17 cellular contexts compared by ENCODE assay signal in the genomic region with DNA sequence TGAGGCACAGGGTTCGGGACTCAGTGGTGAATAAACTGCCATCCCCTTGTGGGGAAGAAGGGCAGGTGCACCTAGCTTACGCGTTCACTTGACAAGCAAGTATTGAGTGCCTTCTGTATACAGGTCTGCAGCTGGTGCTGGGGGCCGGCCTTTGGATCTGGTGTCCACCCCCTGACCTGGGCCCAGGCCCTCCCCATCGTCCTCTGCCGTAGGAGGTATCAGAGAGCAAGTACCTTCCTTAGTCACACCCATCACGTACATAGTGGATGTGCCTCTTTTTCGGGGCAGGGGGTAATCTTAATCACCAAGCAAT. TPM values are rescaled to one million over a fixed set of nuclear protein-coding genes. Genes with fewer than 3 reads are reported as not detected.
DNase-seq lines count a peak whose midpoint lies in the region; ATAC-seq, FAIRE-seq and TF ChIP-seq lines count a peak whose summit lies in the region.
"Had no signal": no experiment of that assay in that cellular context is flagged by ENCODE, and none has a peak within 500 bp of the region (broad histone marks: within the 10 kb centered on the region; RNA-seq: fewer than 3 reads in every experiment).

No MANE protein-coding gene starts in this region.

- H3K9ac ChIP-seq in K562 (ENCODE audit: insufficient read depth in 1 of 2, low read depth in 2 of 2, low read length in 2 of 2) (no peak overlapping the region), neuronal stem cell (ENCODE audit: low read depth, low read length, poor library complexity) (peak overlapping the region; percentile 38)

- H2BK15ac ChIP-seq in neuronal stem cell (ENCODE audit: low read length), result peak overlapping the region; percentile 60

- peaks cover 14 to 25% of the 10 kb centered on the region in 2 experiments for H3K4me1 ChIP-seq in K562 (replicated peaks in 1 of 2; ENCODE audit: control insufficient read depth in 2 of 2, insufficient read depth in 2 of 2, low read length in 2 of 2)
- H3K4me1 ChIP-seq in neuronal stem cell (ENCODE audit: control insufficient read depth in 2 of 2, insufficient read depth in 1 of 2, low read depth in 1 of 2, low read length in 2 of 2), result peaks cover 0 to 2% of the 10 kb centered on the region in 2 donors
- no peaks in the 10 kb centered on the region for H3K4me1 ChIP-seq in upper lobe of right lung

- FAIRE-seq in K562 (lab: Jason Lieb, UNC), result no peak
- FAIRE-seq: H54 had no signal

- peak overlapping the region; percentile 45 for H2BK5ac ChIP-seq in neuronal stem cell (ENCODE audit: low read length)

- H2BK120ac ChIP-seq in neuronal stem cell (ENCODE audit: low read depth, low read length), result peak overlapping the region; percentile 38

- H3K4ac ChIP-seq in neuronal stem cell (ENCODE audit: low read length), result no peak overlapping the region

- TF ChIP-seq EP300 in K562 (IDR thresholded peaks at IDR 0.05; ENCODE audit: low read length), result no peak

- POLR2A ChIA-PET in K562 (lab: Yijun Ruan, JAX), result interaction anchor here (0.6 kb wide), 1 partner anchor 21 kb away, joined by 3 read pairs; no protein-coding TSS in a partner anchor

- H3K27ac ChIP-seq in K562 (ENCODE audit: extremely low read depth, low read depth, low read length) (no peak overlapping the region), neuronal stem cell (replicated peaks; ENCODE audit: low read length) (no peak overlapping the region), upper lobe of right lung (no peak overlapping the region)
- H3K27ac ChIP-seq: RWPE1 had no signal

- no peak overlapping the region for H4K91ac ChIP-seq in neuronal stem cell (ENCODE audit: low read depth, low read length, poor library complexity)

- H2AFZ ChIP-seq in K562 (ENCODE audit: low read depth, low read length) (no peak overlapping the region), neuronal stem cell (ENCODE audit: low read length) (no peak overlapping the region)

- WGBS in K562 (ENCODE audit: insufficient coverage, low coverage, missing lambda C conversion rate), result 38% methylated on average over 8 of the region's 8 CpGs
- WGBS in neuronal stem cell (ENCODE audit: extremely low coverage in 2 of 2, insufficient read length in 2 of 2, insufficient replicate concordance in 1 of 2), 2 donors, result no CpG with 5 or more reads among the region's 8 CpGs

- no peaks in the 10 kb centered on the region for H3K9me3 ChIP-seq in K562 (replicated peaks; ENCODE audit: control insufficient read depth, insufficient read depth, low read depth, low read length)
- peaks cover 0 to 2% of the 10 kb centered on the region in 2 donors for H3K9me3 ChIP-seq in neuronal stem cell (replicated peaks in 1 of 2; ENCODE audit: control insufficient read depth in 2 of 2, insufficient read depth in 1 of 2, low read depth in 1 of 2, low read length in 2 of 2)
- no peaks in the 10 kb centered on the region for H3K9me3 ChIP-seq in upper lobe of right lung

- H3K4me3 ChIP-seq in K562 (no peak overlapping the region), neuronal stem cell (ENCODE audit: low read length in 2 of 2) (no peak overlapping the region), upper lobe of right lung (no peak overlapping the region)

- intact Hi-C loops in K562 (cut with micrococcal nuclease), result no loop called here
- intact Hi-C loops in upper lobe of right lung (cut with DNase I), result no loop called here

- no peaks in the 10 kb centered on the region for H3K36me3 ChIP-seq in K562 (ENCODE audit: control insufficient read depth, insufficient read depth, low read length)
- H3K36me3 ChIP-seq in neuronal stem cell (replicated peaks in 1 of 2; ENCODE audit: control insufficient read depth in 2 of 2, insufficient read depth in 2 of 2, low read length in 2 of 2), result no peaks in the 10 kb centered on the region
- no peaks in the 10 kb centered on the region for H3K36me3 ChIP-seq in upper lobe of right lung

- H3K4me2 ChIP-seq in K562 (ENCODE audit: insufficient read depth, low read length), result no peak overlapping the region
- no peak overlapping the region for H3K4me2 ChIP-seq in neuronal stem cell (ENCODE audit: insufficient read depth, low read length, poor library complexity, severe bottlenecking)

- H3K79me1 ChIP-seq in neuronal stem cell (ENCODE audit: low read depth, low read length), result no peaks in the 10 kb centered on the region

- H2AK5ac ChIP-seq in neuronal stem cell (ENCODE audit: low read depth, low read length), result peak overlapping the region; percentile 91

- no TSS peak for BruUV-seq in K562 (replicated peaks; lab: Mats Ljungman, UMichigan)

- ATAC-seq in K562 (no peak), upper lobe of right lung (no peak), HG02970 (IDR thresholded peaks at IDR 0.05; ENCODE audit: low FRiP score, unreplicated experiment) (no peak)
- ATAC-seq: PC-3 had no signal

- H3K9me1 ChIP-seq in K562 (ENCODE audit: control insufficient read depth, insufficient read depth, low read length), result no peaks in the 10 kb centered on the region

- H3K79me2 ChIP-seq in K562 (ENCODE audit: control insufficient read depth, insufficient read depth, low read length), result no peaks in the 10 kb centered on the region

- H2BK12ac ChIP-seq in neuronal stem cell (ENCODE audit: low read length), result no peak overlapping the region

- no peak overlapping the region for H4K8ac ChIP-seq in neuronal stem cell (ENCODE audit: low read depth, low read length)

- TF ChIP-seq POLR2A in K562 (conservative IDR thresholded peaks at IDR 0.05), result no peak

- TF ChIP-seq RAD21 in K562 (CRISPR knock-in tag; conservative IDR thresholded peaks at IDR 0.05 in 1 of 2, IDR thresholded peaks at IDR 0.05 in 1 of 2), result no peak

- no peak overlapping the region for H3K23ac ChIP-seq in neuronal stem cell (ENCODE audit: low read depth, low read length, poor library complexity)

- TF ChIP-seq CTCF in K562 (IDR thresholded peaks at IDR 0.05 in 2 of 3, conservative IDR thresholded peaks at IDR 0.05 in 1 of 3; ENCODE audit: insufficient read depth in 2 of 3, low read depth in 1 of 3, low read length in 3 of 3) (no peak), upper lobe of right lung (IDR thresholded peaks at IDR 0.05) (no peak)

- H3K14ac ChIP-seq in neuronal stem cell (ENCODE audit: low read length), result no peak overlapping the region

- peak; percentile 34 for DNase-seq in activated effector memory CD4-positive, alpha-beta T cell treated with anti-CD3 and anti-CD28 coated beads, Interleukin-2, amount 50 U/mL, for 16 hours
- no peak for DNase-seq in activated effector memory CD4-positive, alpha-beta T cell treated with Interleukin-2 at 50 U/mL for 16 hours
- DNase-seq in K562 (ENCODE audit: extremely low read depth in 1 of 4, low spot score in 3 of 4) (no peak), neuronal stem cell (ENCODE audit: low spot score) (no peak), upper lobe of right lung (peak; percentile 54), iPS-NIHi11 (ENCODE audit: low spot score) (no peak), anterior cingulate cortex (lab: John Stamatoyannopoulos, UW) (no peak)
- DNase-seq: 8988T, DMS79 treated with DMSO at 0.1 percent for 48 hours, NCI-H1417, NCI-H187 treated with DMSO at 0.1 percent for 48 hours, NCI-H526, PC-3, SIG-M5 had no signal

- in situ Hi-C loops in K562 (cut with MboI), result no loop called here

- H3K18ac ChIP-seq in neuronal stem cell (ENCODE audit: low read length), result no peak overlapping the region

- peaks cover 11 to 46% of the 10 kb centered on the region in 2 experiments for H3K27me3 ChIP-seq in K562 (ENCODE audit: control insufficient read depth in 2 of 2, insufficient read depth in 2 of 2, low read length in 2 of 2)
- peaks cover 0 to 14% (median 0%) of the 10 kb centered on the region in 3 experiments for H3K27me3 ChIP-seq in neuronal stem cell (ENCODE audit: control insufficient read depth in 3 of 3, insufficient read depth in 3 of 3, low read depth in 1 of 3, low read length in 3 of 3)
- peaks cover 6% of the 10 kb centered on the region for H3K27me3 ChIP-seq in upper lobe of right lung

- H4K20me1 ChIP-seq in K562 (replicated peaks; ENCODE audit: control insufficient read depth, insufficient read depth, low read length), result no peaks in the 10 kb centered on the region

- CTCF ChIA-PET in K562 (lab: Yijun Ruan, JAX; ENCODE audit: low intra/inter-chr PET ratio), result no interaction called here

TF ChIP-seq in K562, 482 proteins besides CTCF, POLR2A, EP300 and RAD21:
- TF ChIP-seq, protein P1, sequence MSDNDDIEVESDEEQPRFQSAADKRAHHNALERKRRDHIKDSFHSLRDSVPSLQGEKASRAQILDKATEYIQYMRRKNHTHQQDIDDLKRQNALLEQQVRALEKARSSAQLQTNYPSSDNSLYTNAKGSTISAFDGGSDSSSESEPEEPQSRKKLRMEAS (CRISPR knock-in tag; IDR thresholded peaks at IDR 0.05), result 0 out of 2 replicates have a peak, but pooled peaks have one; percentile 21
- TF ChIP-seq ZNF766 (CRISPR knock-in tag; conservative IDR thresholded peaks at IDR 0.05), result no peak
- peak; percentile 95 for TF ChIP-seq ZKSCAN8 (CRISPR knock-in tag; IDR thresholded peaks at IDR 0.05)

RNA-seq across cellular contexts. Expression of a gene that starts 53.3 kb away (rescaled TPM):
- 4.9 and 7.8 TPM in 2 replicates for total RNA-seq in K562 (2011; cell fraction: chromatin; rRNA removed; ENCODE audit: low replicate concordance)
- total RNA-seq in K562 (2011; cell fraction: nucleolus; rRNA removed), result 5.0 and 7.9 TPM in 2 replicates
- 4.7 and 5.7 TPM in 2 replicates for total RNA-seq in K562 (2011; cell fraction: nucleoplasm; rRNA removed)
- total RNA-seq in K562 (2014; rRNA removed) (0.33 and 1.2 TPM in 2 replicates), K562 (2014; rRNA removed; fragmentation: Illumina TruSeq; extraction: Trizol) (0.06 and 0.15 TPM in 2 replicates), K562 (2015; rRNA removed; fragmentation: Illumina TruSeq; extraction: Trizol) (0.11 and 0.14 TPM in 2 replicates), K562 (2021) (0.27 and 0.38 TPM in 2 replicates), upper lobe of right lung (not detected)
- polyA plus RNA-seq in K562 (2011; rRNA removed) (0.34 and 0.99 TPM in 2 replicates), K562 (2014; fragmentation: Illumina TruSeq; extraction: Trizol) (0.21 TPM in 2 replicates), K562 (2014; fragmentation: Nextera tagmentation; extraction: Ambion mirVana) (not detected), K562 (2014; rRNA removed) (0.07 and 0.36 TPM in 2 replicates)
- polyA plus RNA-seq in K562 (2011; cell fraction: cytosol; rRNA removed), result 0.35 and 0.67 TPM in 2 replicates
- 1.3 and 4.0 TPM in 2 replicates for polyA plus RNA-seq in K562 (2011; cell fraction: nucleus; rRNA removed)
- 0.12 and 0.68 TPM in 2 replicates for polyA plus RNA-seq in K562 (2012)
- 0.24 and 1.5 TPM in 2 replicates for polyA minus RNA-seq in K562 (2011; rRNA and poly(A)+ RNA removed)
- polyA minus RNA-seq in K562 (2011; cell fraction: cytosol; rRNA and poly(A)+ RNA removed), result 1.7 and 1.9 TPM in 2 replicates
- polyA minus RNA-seq in K562 (2011; cell fraction: nucleus; rRNA and poly(A)+ RNA removed), result 1.1 and 1.3 TPM in 2 replicates
- 0.26 TPM for polyA plus RNA-seq in neuronal stem cell (2013, experiment 1 of 2)
- polyA plus RNA-seq in neuronal stem cell (2013, experiment 2 of 2), result 0.36 TPM

Comparison
In these comparisons a context has a peak if more than half of its experiments do, and no peak if none do; other contexts are left out.
1. DNase-seq: peak in activated effector memory CD4-positive, alpha-beta T cell treated with anti-CD3 and anti-CD28 coated beads, Interleukin-2, amount 50 U/mL, for 16 hours (single experiment) and upper lobe of right lung (single experiment); none in activated effector memory CD4-positive, alpha-beta T cell treated with Interleukin-2 at 50 U/mL for 16 hours (single experiment), K562 (0 of 4), neuronal stem cell (single experiment), iPS-NIHi11 (single experiment) and anterior cingulate cortex (0 of 58).